19 cellular contexts compared by ENCODE assay signal in the genomic region with DNA sequence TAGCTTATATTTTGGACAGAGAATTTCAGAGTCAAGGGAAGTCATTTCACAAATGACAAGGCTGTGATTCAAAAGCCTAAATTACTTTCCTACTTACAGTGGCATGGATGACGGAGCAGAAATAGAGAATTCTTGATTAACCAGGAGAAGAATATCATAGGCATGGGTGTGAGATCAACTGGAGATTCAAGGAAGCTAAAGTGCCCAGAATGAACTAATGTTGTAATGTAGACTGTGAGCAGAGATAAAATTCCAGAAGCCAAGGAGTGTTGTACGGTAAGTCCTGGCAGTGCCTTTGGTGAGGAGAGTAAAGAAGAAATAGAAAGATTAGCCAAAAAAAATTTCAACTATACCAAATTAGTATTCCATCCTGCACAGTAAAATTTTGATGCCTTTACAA.
DNase-seq lines count a peak whose midpoint lies in the region; FAIRE-seq and TF ChIP-seq lines count a peak whose summit lies in the region.
"Had no signal": no experiment of that assay in that cellular context is flagged by ENCODE, and none has a peak within 500 bp of the region (broad histone marks: within the 10 kb centered on the region; RNA-seq: fewer than 3 reads in every experiment).

No MANE protein-coding gene starts in this region.

- H3K27me3 ChIP-seq in mesenchymal stem cell (ENCODE audit: control insufficient read depth in 1 of 2, insufficient read depth in 1 of 2, low read length in 2 of 2) (no peaks in the 10 kb centered on the region), skeletal muscle satellite cell (ENCODE audit: control insufficient read depth, insufficient read depth, low read length) (no peaks in the 10 kb centered on the region)
- H3K27me3 ChIP-seq: BE2C, cardiac muscle cell, MG63, Peyer's patch had no signal

- H3K14ac ChIP-seq in mesenchymal stem cell (ENCODE audit: low read length in 2 of 2) = no peak overlapping the region

- H3K4me3 Mint-ChIP-seq in HFFc6 = peak overlapping the region; percentile 70; the same call in 1 of the 2 replicates
- H3K4me3 Mint-ChIP-seq: T-cell had no signal

- H2BK15ac ChIP-seq in mesenchymal stem cell (ENCODE audit: low read depth, poor library complexity, severe bottlenecking) = no peak overlapping the region

- H2AK5ac ChIP-seq in mesenchymal stem cell (ENCODE audit: low read length, severe bottlenecking) = no peak overlapping the region

- no peak overlapping the region for H2BK5ac ChIP-seq in mesenchymal stem cell (ENCODE audit: low read depth, low read length, poor library complexity, severe bottlenecking)

- H3K27me3 Mint-ChIP-seq in HFFc6 (ENCODE audit: insufficient read depth) = no peaks in the 10 kb centered on the region; the same call in 1 of the 2 replicates
- H3K27me3 Mint-ChIP-seq: T-cell had no signal

- H3K4me1 Mint-ChIP-seq in HFFc6 (ENCODE audit: low read depth) = peaks cover 59% of the 10 kb centered on the region

- H3K4ac ChIP-seq in mesenchymal stem cell (ENCODE audit: low read depth in 1 of 2, low read length in 2 of 2) = no peak overlapping the region

- H2AFZ ChIP-seq in mesenchymal stem cell (ENCODE audit: low read depth, low read length) = no peak overlapping the region

- H3K27ac Mint-ChIP-seq in HFFc6 = peak overlapping the region; percentile 73; the same call in 1 of the 2 replicates
- H3K27ac Mint-ChIP-seq: T-cell had no signal

- no peaks in the 10 kb centered on the region; the same call in 1 of the 2 replicates for H3K36me3 Mint-ChIP-seq in HFFc6 (ENCODE audit: low read depth)

- H4K91ac ChIP-seq in mesenchymal stem cell (ENCODE audit: low read length) = no peak overlapping the region

- no peak overlapping the region for H3K23ac ChIP-seq in mesenchymal stem cell (ENCODE audit: low read length in 2 of 2)

- no peak for TF ChIP-seq CTCF in HFFc6 (IDR thresholded peaks at IDR 0.05)

- peaks cover 2% of the 10 kb centered on the region for H3K9me3 ChIP-seq in mesenchymal stem cell (ENCODE audit: control insufficient read depth, low read length)
- no peaks in the 10 kb centered on the region for H3K9me3 ChIP-seq in skeletal muscle satellite cell (replicated peaks; ENCODE audit: low read length)
- H3K9me3 ChIP-seq: BE2C, Peyer's patch had no signal

- no peak for FAIRE-seq in HTR-8/SVneo (lab: Jason Lieb, UNC)
- FAIRE-seq: GM19239 had no signal

- DNase-seq in HFFc6 = no peak
- no peak for DNase-seq in caudate nucleus (lab: John Stamatoyannopoulos, UW)
- DNase-seq in mesenchymal stem cell = no peak
- no peak for DNase-seq in HTR-8/SVneo (ENCODE audit: insufficient read length, low spot score)
- DNase-seq in GM19238 (ENCODE audit: insufficient read length, low spot score) = no peak
- no peak for DNase-seq in HuH-7 (ENCODE audit: low spot score)
- DNase-seq in NCI-H1105 treated with DMSO at 0.1 percent for 48 hours (lab: John Stamatoyannopoulos, UW) = no peak
- DNase-seq: activated CD8-positive, alpha-beta memory T cell treated with anti-CD3 and anti-CD28 coated beads, Interleukin-2, amount 50 U/mL, for 4 hours; activated naive CD4-positive, alpha-beta T cell treated with Interleukin-2 at 50 U/mL for 16 hours; BE2C; islet precursor cell; NCI-H2029 treated with DMSO at 0.1 percent for 48 hours; Peyer's patch; stimulated activated CD4-positive, alpha-beta T cell treated with anti-CD3 and anti-CD28 coated beads, Interleukin-4, amount 100 ng/mL, for 24 hours; T-cell had no signal

- H3K9me3 Mint-ChIP-seq in HFFc6 = no peaks in the 10 kb centered on the region
- H3K9me3 Mint-ChIP-seq: T-cell had no signal

- no peak overlapping the region for H3K4me2 ChIP-seq in mesenchymal stem cell (ENCODE audit: low read length, poor library complexity, severe bottlenecking)
- peak overlapping the region; percentile 70 for H3K4me2 ChIP-seq in skeletal muscle satellite cell (ENCODE audit: low read length)

- 100% methylated on average over 1 of the region's 2 CpGs for WGBS in mesenchymal stem cell

- H2BK12ac ChIP-seq in mesenchymal stem cell (ENCODE audit: low read length in 2 of 2) = no peak overlapping the region

- no peak overlapping the region for H2BK120ac ChIP-seq in mesenchymal stem cell (ENCODE audit: low read depth, low read length)

- no peaks in the 10 kb centered on the region for H3K4me1 ChIP-seq in mesenchymal stem cell (ENCODE audit: control insufficient read depth, insufficient read depth, low read depth, low read length)
- H3K4me1 ChIP-seq in skeletal muscle satellite cell (ENCODE audit: control insufficient read depth, insufficient read depth, low read length) = peaks cover 25% of the 10 kb centered on the region

- H3K27ac ChIP-seq in caudate nucleus (ENCODE audit: low read depth, low read length) = peak overlapping the region; percentile 87
- no peak overlapping the region for H3K27ac ChIP-seq in mesenchymal stem cell (ENCODE audit: low read length, poor library complexity, severe bottlenecking)
- H3K27ac ChIP-seq: cardiac muscle cell, Peyer's patch had no signal

- H3K36me3 ChIP-seq in mesenchymal stem cell (ENCODE audit: control insufficient read depth in 1 of 2, insufficient read depth in 2 of 2, low read depth in 1 of 2, low read length in 2 of 2) (no peaks in the 10 kb centered on the region), skeletal muscle satellite cell (ENCODE audit: insufficient read depth, low read length) (no peaks in the 10 kb centered on the region)
- H3K36me3 ChIP-seq: BE2C, cardiac muscle cell, MG63, Peyer's patch had no signal

- H3K18ac ChIP-seq in mesenchymal stem cell (ENCODE audit: low read depth in 1 of 2, low read length in 2 of 2) = no peak overlapping the region

- H4K8ac ChIP-seq in mesenchymal stem cell (ENCODE audit: low read length) = no peak overlapping the region

- H3K4me3 ChIP-seq in mesenchymal stem cell (ENCODE audit: insufficient read depth in 1 of 2, low read depth in 1 of 2, low read length in 2 of 2) (peak overlapping the region in 1 of 2 experiments; percentile 55), skeletal muscle satellite cell (ENCODE audit: low read length) (no peak overlapping the region)
- H3K4me3 ChIP-seq: cardiac muscle cell, MG63, Peyer's patch had no signal

- H3K79me1 ChIP-seq in mesenchymal stem cell (replicated peaks; ENCODE audit: low read length, poor library complexity, severe bottlenecking) = no peaks in the 10 kb centered on the region

- peak overlapping the region; percentile 84 for H3K9ac ChIP-seq in mesenchymal stem cell (ENCODE audit: low read length)
- peak overlapping the region; percentile 52 for H3K9ac ChIP-seq in skeletal muscle satellite cell (ENCODE audit: low read depth, low read length)
